11 cellular contexts compared by ENCODE assay signal in the genomic region with DNA sequence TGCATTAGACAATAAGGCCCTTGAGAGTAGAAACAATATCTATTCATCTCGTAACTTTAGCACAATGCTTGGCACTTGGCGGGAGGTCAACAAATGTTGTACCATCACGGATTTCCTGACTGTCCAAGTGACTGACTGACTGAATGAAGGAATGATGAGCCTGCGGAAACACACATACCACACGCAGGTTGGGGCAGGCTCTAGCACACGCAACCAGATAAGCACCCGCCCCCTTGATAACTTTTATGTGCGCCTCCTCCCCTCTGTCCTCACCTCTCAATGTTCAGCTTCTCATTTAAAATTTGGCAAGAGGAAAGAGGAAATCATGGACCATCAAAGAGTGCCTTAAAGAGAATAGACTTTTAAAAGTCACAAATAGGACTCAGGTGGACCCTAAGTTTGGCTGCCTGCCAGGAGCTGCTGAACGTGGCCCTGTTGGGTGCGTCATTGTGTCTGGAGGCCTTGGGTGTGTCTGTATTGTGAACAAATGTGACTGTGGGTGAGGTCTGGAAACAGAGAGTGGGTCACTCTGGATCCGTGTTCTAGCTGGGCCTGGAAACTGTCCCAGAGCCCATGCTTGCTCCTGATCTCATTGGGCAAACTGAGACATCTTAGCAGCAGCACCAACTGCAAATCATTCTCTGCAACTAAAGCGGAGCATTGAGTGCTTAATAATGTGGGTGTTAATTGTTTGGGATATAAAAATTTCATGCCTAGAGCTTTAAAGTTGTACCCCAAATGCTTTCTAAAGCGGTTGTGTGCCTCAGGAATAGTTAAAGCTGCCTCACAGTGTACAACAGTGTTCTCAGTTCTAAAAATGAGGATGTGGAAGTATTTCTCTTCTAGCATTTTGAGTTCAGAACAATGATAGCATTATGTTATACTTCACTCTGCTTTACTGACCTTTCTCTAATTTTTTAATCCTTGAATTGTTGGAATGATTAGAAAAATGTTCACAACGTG. TPM values are rescaled to one million over a fixed set of nuclear protein-coding genes. Genes with fewer than 3 reads are reported as not detected.
A peak's percentile ranks its signal among the peaks of the same experiment; 100 is the strongest.
DNase-seq lines count a peak whose midpoint lies in the region; ATAC-seq, FAIRE-seq and TF ChIP-seq lines count a peak whose summit lies in the region.
"Had no signal": no experiment of that assay in that cellular context is flagged by ENCODE, and none has a peak within 500 bp of the region (broad histone marks: within the 10 kb centered on the region; RNA-seq: fewer than 3 reads in every experiment).

No MANE protein-coding gene starts in this region.

- DNase-seq in LoVo (ENCODE audit: low spot score) (peak; percentile 78), anterior cingulate cortex (lab: John Stamatoyannopoulos, UW) (peak in 33 of 58 donors; percentile 15 to 83 (median 52)), keratinocyte (ENCODE audit: low read depth, low spot score) (peak; percentile 75), suprapubic skin (ENCODE audit: low spot score in 2 of 2) (peak in 1 of 2 donors; percentile 81), GM19238 (ENCODE audit: insufficient read length, low spot score) (no peak), HepG2 (ENCODE audit: low spot score) (no peak)
- no peak for DNase-seq in stimulated activated naive CD8-positive, alpha-beta T cell treated with anti-CD3 and anti-CD28 coated beads, Interleukin-15, Interleukin-2, amounts not matched to agents 100 U/mL and 50 U/mL, for 24 hours
- DNase-seq: activated naive CD8-positive, alpha-beta T cell treated with anti-CD3 and anti-CD28 coated beads, Interleukin-2, amount 50 U/mL, for 24 hours; stimulated activated CD4-positive, alpha-beta T cell treated with anti-CD3 and anti-CD28 coated beads, Interleukin-4, amount 100 ng/mL, for 24 hours had no signal

- no TSS peak for BruUV-seq in HepG2 (replicated peaks; lab: Mats Ljungman, UMichigan)

- TF ChIP-seq POLR2A in suprapubic skin (IDR thresholded peaks at IDR 0.05) (no peak), HepG2 (IDR thresholded peaks at IDR 0.05; ENCODE audit: insufficient read depth in 1 of 2, low read depth in 2 of 2, low read length in 2 of 2) (no peak)

- no peaks in the 10 kb centered on the region for H3K9me1 ChIP-seq in keratinocyte (ENCODE audit: control insufficient read depth, extremely low read depth, insufficient read depth, low read length)

- H3K79me2 ChIP-seq in keratinocyte (ENCODE audit: control insufficient read depth, insufficient read depth, low read length) (no peaks in the 10 kb centered on the region), HepG2 (ENCODE audit: insufficient read depth, low read length) (no peaks in the 10 kb centered on the region)

- peak; percentile 96 for FAIRE-seq in keratinocyte (lab: Jason Lieb, UNC)
- FAIRE-seq in HepG2 (lab: Jason Lieb, UNC), result no peak
- FAIRE-seq: GM19239 had no signal

- WGBS in suprapubic skin, result 41% methylated on average over 14 of the region's 14 CpGs
- WGBS in HepG2 (ENCODE audit: low lambda C conversion rate), result 47% methylated on average over 13 of the region's 14 CpGs

- no peak for TF ChIP-seq RAD21 in HepG2 (CRISPR knock-in tag; IDR thresholded peaks at IDR 0.05)

- H3K4me1 ChIP-seq in keratinocyte (ENCODE audit: control insufficient read depth, extremely low read depth, insufficient read depth, low read length), result peaks cover 23% of the 10 kb centered on the region
- peaks cover 20% of the 10 kb centered on the region for H3K4me1 ChIP-seq in suprapubic skin
- no peaks in the 10 kb centered on the region for H3K4me1 ChIP-seq in HepG2 (ENCODE audit: insufficient read depth, low read length)

- TF ChIP-seq CTCF in keratinocyte (optimal IDR thresholded peaks at IDR 0.05 in 1 of 3, IDR thresholded peaks at IDR 0.05 in 1 of 3, conservative IDR thresholded peaks at IDR 0.05 in 1 of 3; ENCODE audit: extremely low read depth in 1 of 3, insufficient read depth in 2 of 3, low read length in 3 of 3) (no peak), suprapubic skin (IDR thresholded peaks at IDR 0.05) (no peak), HepG2 (CRISPR knock-in tag; IDR thresholded peaks at IDR 0.05) (no peak)

- H3K36me3 ChIP-seq in keratinocyte (ENCODE audit: control insufficient read depth in 2 of 2, extremely low read depth in 1 of 2, insufficient read depth in 2 of 2, low read length in 2 of 2) (no peaks in the 10 kb centered on the region), suprapubic skin (no peaks in the 10 kb centered on the region), HepG2 (replicated peaks in 1 of 2; ENCODE audit: control insufficient read depth in 1 of 2, insufficient read depth in 2 of 2, low read length in 2 of 2) (no peaks in the 10 kb centered on the region)

- ATAC-seq in stimulated activated naive CD8-positive, alpha-beta T cell treated with anti-CD3 and anti-CD28 coated beads, Interleukin-15, Interleukin-2, amounts not matched to agents 100 U/mL and 50 U/mL, for 24 hours, result no peak
- no peak for ATAC-seq in HepG2
- ATAC-seq: activated naive CD8-positive, alpha-beta T cell treated with anti-CD3 and anti-CD28 coated beads, Interleukin-2, amount 50 U/mL, for 24 hours had no signal

- intact Hi-C loops in HepG2 (cut with micrococcal nuclease; ENCODE audit: unreplicated experiment), result no loop called here

- no peaks in the 10 kb centered on the region for H3K9me3 ChIP-seq in keratinocyte (ENCODE audit: control insufficient read depth, low read depth, low read length)
- no peaks in the 10 kb centered on the region for H3K9me3 ChIP-seq in suprapubic skin
- no peaks in the 10 kb centered on the region for H3K9me3 ChIP-seq in HepG2 (ENCODE audit: low read length)

- H3K9ac ChIP-seq in keratinocyte (ENCODE audit: control insufficient read depth, extremely low read depth, insufficient read depth, low read length) (peak overlapping the region; percentile 65), HepG2 (ENCODE audit: insufficient read depth, low read depth, low read length) (no peak overlapping the region)

- CTCF ChIA-PET in HepG2 (lab: Yijun Ruan, JAX; ENCODE audit: low intra/inter-chr PET ratio, low total read pairs), result no interaction called here

- H4K20me1 ChIP-seq in keratinocyte (ENCODE audit: control insufficient read depth, extremely low read depth, insufficient read depth, low read length) (no peaks in the 10 kb centered on the region), HepG2 (ENCODE audit: insufficient read depth, low read length) (no peaks in the 10 kb centered on the region)

- H3K27ac ChIP-seq in keratinocyte (ENCODE audit: control insufficient read depth, insufficient read depth, low read length) (peak overlapping the region; percentile 89), suprapubic skin (peak overlapping the region; percentile 71), HepG2 (ENCODE audit: extremely low read length, insufficient read depth, low read length) (no peak overlapping the region)
- H3K27ac ChIP-seq: VCaP had no signal

- dilution Hi-C loops in keratinocyte (cut with MboI; ENCODE audit: extremely low pct_ligation_motif_present, low sequenced_read_pairs), result no loop called here

- POLR2A ChIA-PET in HepG2 (lab: Yijun Ruan, JAX), result no interaction called here

- H3K4me2 ChIP-seq in keratinocyte (ENCODE audit: control insufficient read depth, extremely low read depth, insufficient read depth, low read depth, low read length) (peak overlapping the region; percentile 68), HepG2 (ENCODE audit: low read depth, low read length) (no peak overlapping the region)

- H3K4me3 ChIP-seq in keratinocyte (ENCODE audit: control insufficient read depth in 2 of 3, extremely low read depth in 1 of 3, insufficient read depth in 2 of 3, low read depth in 1 of 3, low read length in 3 of 3), result peak overlapping the region in 1 of 3 experiments; percentile 28
- no peak overlapping the region for H3K4me3 ChIP-seq in suprapubic skin
- H3K4me3 ChIP-seq in HepG2 (replicated peaks in 1 of 3; ENCODE audit: insufficient read depth in 1 of 3, low read depth in 2 of 3, low read length in 3 of 3), result no peak overlapping the region

- H3K27me3 ChIP-seq in keratinocyte (ENCODE audit: control insufficient read depth, extremely low read depth, insufficient read depth, low read length), result no peaks in the 10 kb centered on the region
- H3K27me3 ChIP-seq in suprapubic skin, result no peaks in the 10 kb centered on the region
- H3K27me3 ChIP-seq in HepG2 (ENCODE audit: control insufficient read depth in 1 of 2, insufficient read depth in 2 of 2, low read length in 2 of 2), result peaks cover 0 to 3% of the 10 kb centered on the region in 2 experiments; a peak in 1 of 5 replicates

- H2AFZ ChIP-seq in keratinocyte (ENCODE audit: control insufficient read depth, low read length), result peak overlapping the region; percentile 59
- no peak overlapping the region for H2AFZ ChIP-seq in HepG2 (ENCODE audit: low read length)

- no peak for TF ChIP-seq EP300 in suprapubic skin (IDR thresholded peaks at IDR 0.05)
- TF ChIP-seq EP300 in HepG2 (IDR thresholded peaks at IDR 0.05; ENCODE audit: low read depth in 2 of 2, low read length in 2 of 2), result no peak
- no peak for TF ChIP-seq EP300 in HepG2 (CRISPR knock-in tag; IDR thresholded peaks at IDR 0.05; ENCODE audit: borderline replicate concordance)

- in situ Hi-C loops in HepG2 (cut with HindIII; ENCODE audit: extremely low pct_ligation_motif_present, low pct_unique_long_range_greater_than_20kb), result no loop called here

RNA-seq across cellular contexts. Expression of a gene that starts 47.6 kb away (rescaled TPM):
- 3.3 to 3.6 TPM (median 3.5 TPM) in 3 replicates for polyA plus RNA-seq in keratinocyte
- 32.8 TPM for polyA plus RNA-seq in keratinocyte (2011; ENCODE audit: low read depth)
- 3.0 and 3.2 TPM in 2 replicates for polyA plus RNA-seq in keratinocyte (2011; cell fraction: cytosol; rRNA removed)
- polyA plus RNA-seq in keratinocyte (2011; cell fraction: nucleus; rRNA removed), result 12.1 and 13.2 TPM in 2 replicates
- 2.9 and 41.9 TPM in 2 replicates for polyA plus RNA-seq in keratinocyte (2012; ENCODE audit: low replicate concordance)
- polyA minus RNA-seq in keratinocyte, result 4.9 to 6.8 TPM (median 6.3 TPM) in 3 replicates
- polyA minus RNA-seq in keratinocyte (2011; cell fraction: cytosol; rRNA and poly(A)+ RNA removed), result 4.2 TPM
- polyA minus RNA-seq in keratinocyte (2011; cell fraction: nucleus; rRNA and poly(A)+ RNA removed), result 13.3 and 14.7 TPM in 2 replicates
- 10 to 100 TPM; 32.0 to 54.0 (median 35.2) TPM for total RNA-seq in suprapubic skin
- not detected in 2 replicates for total RNA-seq in HepG2 (2016; rRNA removed; fragmentation: Illumina TruSeq; extraction: Trizol)
- not detected in 2 replicates for total RNA-seq in HepG2 (2016; cell fraction: cytosol; rRNA removed; fragmentation: Illumina TruSeq; extraction: Trizol; ENCODE audit: low read depth)
- total RNA-seq in HepG2 (2016; cell fraction: insoluble cytoplasmic fraction; rRNA removed; fragmentation: Illumina TruSeq; extraction: Trizol), result not detected in 2 replicates
- total RNA-seq in HepG2 (2016; cell fraction: membrane; rRNA removed; fragmentation: Illumina TruSeq; extraction: Trizol), result not detected in 2 replicates
- not detected in 2 replicates for total RNA-seq in HepG2 (2016; cell fraction: nucleus; rRNA removed; fragmentation: Illumina TruSeq; extraction: Trizol)
- 0.04 and 0.10 TPM in 2 replicates for polyA plus RNA-seq in HepG2 (2011; rRNA removed)
- polyA plus RNA-seq in HepG2 (2011; cell fraction: cytosol; rRNA removed), result 0.08 TPM in 2 replicates
- polyA plus RNA-seq in HepG2 (2011; cell fraction: nucleus; rRNA removed), result 0.06 and 0.12 TPM in 2 replicates
- 0.09 TPM in 1 of 2 replicates, not detected in the other for polyA plus RNA-seq in HepG2 (2012)
- polyA plus RNA-seq in HepG2 (2016; cell fraction: cytosol; fragmentation: Illumina TruSeq; extraction: Trizol; ENCODE audit: low read depth), result not detected in 2 replicates
- polyA plus RNA-seq in HepG2 (2016; cell fraction: insoluble cytoplasmic fraction; fragmentation: Illumina TruSeq; extraction: Trizol; ENCODE audit: low read depth), result not detected in 2 replicates
- not detected in 2 replicates for polyA plus RNA-seq in HepG2 (2016; cell fraction: membrane; fragmentation: Illumina TruSeq; extraction: Trizol; ENCODE audit: low read depth)
- polyA plus RNA-seq in HepG2 (2016; cell fraction: nucleus; fragmentation: Illumina TruSeq; extraction: Trizol; ENCODE audit: insufficient read depth, low read depth), result not detected in 2 replicates
- polyA minus RNA-seq in HepG2 (2011; rRNA and poly(A)+ RNA removed; ENCODE audit: low replicate concordance), result 0.10 and 7.4 TPM in 2 replicates
- polyA minus RNA-seq in HepG2 (2011; cell fraction: cytosol; rRNA and poly(A)+ RNA removed), result 0.97 TPM in 1 of 2 replicates, not detected in the other
- not detected in 2 replicates for polyA minus RNA-seq in HepG2 (2011; cell fraction: nucleus; rRNA and poly(A)+ RNA removed)

Comparison
In these comparisons a context has a peak if more than half of its experiments do, and no peak if none do; other contexts are left out.
1. DNase-seq: peak in LoVo (single experiment), anterior cingulate cortex (33 of 58) and keratinocyte (single experiment); none in stimulated activated naive CD8-positive, alpha-beta T cell treated with anti-CD3 and anti-CD28 coated beads, Interleukin-15, Interleukin-2, amounts not matched to agents 100 U/mL and 50 U/mL, for 24 hours (single experiment), GM19238 (single experiment) and HepG2 (single experiment).
2. RNA of a gene that starts 47.6 kb away (total RNA-seq): 32.0 to 54.0 TPM in suprapubic skin; not detected in HepG2; every median in the first group is over 10 times any median in the second.